ENCODE assay signal across 18 cellular contexts in genomic region chr10:112858990-112859520, GRCh38.
DNase-seq lines count a peak whose midpoint lies in the region; ATAC-seq, FAIRE-seq and TF ChIP-seq lines count a peak whose summit lies in the region.
"Had no signal": no experiment of that assay in that cellular context is flagged by ENCODE, and none has a peak within 500 bp of the region (broad histone marks: within the 10 kb centered on the region; RNA-seq: fewer than 3 reads in every experiment).

No MANE protein-coding gene starts in this region.

- H3K23ac ChIP-seq in neuronal stem cell (ENCODE audit: low read depth, low read length, poor library complexity): peak overlapping the region; percentile 18

- TF ChIP-seq EP300 in HepG2 (IDR thresholded peaks at IDR 0.05; ENCODE audit: low read depth in 2 of 2, low read length in 2 of 2) (no peak), HepG2 (CRISPR knock-in tag; IDR thresholded peaks at IDR 0.05; ENCODE audit: borderline replicate concordance) (no peak)

- ATAC-seq in right lobe of liver (peak; percentile 38 to 67 (median 44)), HepG2 (no peak), upper lobe of right lung (peak; percentile 50), GM21381 (IDR thresholded peaks at IDR 0.05; ENCODE audit: unreplicated experiment) (no peak)
- ATAC-seq: GM12878 had no signal

- no peak overlapping the region for H2BK5ac ChIP-seq in neuronal stem cell (ENCODE audit: low read length)

- no peak for DNase-seq in right lobe of liver
- no peak for DNase-seq in HepG2 (ENCODE audit: low spot score)
- DNase-seq in fibroblast of mammary gland (ENCODE audit: low read depth): peak; percentile 33
- DNase-seq in neuronal stem cell (ENCODE audit: low spot score): no peak
- no peak for DNase-seq in upper lobe of right lung
- DNase-seq in NK-92 (lab: John Stamatoyannopoulos, UW; ENCODE audit: unreplicated experiment): no peak
- DNase-seq in GM19238 (ENCODE audit: insufficient read length, low spot score): no peak
- DNase-seq: CD4-positive, alpha-beta memory T cell; DMS153; DMS79; GM23248 had no signal

- H3K9ac ChIP-seq in HepG2 (ENCODE audit: insufficient read depth, low read depth, low read length) (no peak overlapping the region), neuronal stem cell (ENCODE audit: low read depth, low read length, poor library complexity) (no peak overlapping the region)
- H3K9ac ChIP-seq: BLaER1, GM23248 had no signal

- no peak overlapping the region for H2BK15ac ChIP-seq in neuronal stem cell (ENCODE audit: low read length)

- H2BK120ac ChIP-seq in neuronal stem cell (ENCODE audit: low read depth, low read length): no peak overlapping the region

- H3K14ac ChIP-seq in neuronal stem cell (ENCODE audit: low read length): no peak overlapping the region

- intact Hi-C loops in right lobe of liver (cut with DNase I): no loop called here
- intact Hi-C loops in HepG2 (cut with micrococcal nuclease; ENCODE audit: unreplicated experiment): no loop called here
- intact Hi-C loops in upper lobe of right lung (cut with DNase I): no loop called here

- peaks cover 0 to 4% (median 0%) of the 10 kb centered on the region in 4 donors for H3K9me3 ChIP-seq in right lobe of liver
- H3K9me3 ChIP-seq in HepG2 (ENCODE audit: low read length): peaks cover 6% of the 10 kb centered on the region
- peaks cover under 1% of the 10 kb centered on the region in 2 donors for H3K9me3 ChIP-seq in neuronal stem cell (replicated peaks in 1 of 2; ENCODE audit: control insufficient read depth in 2 of 2, insufficient read depth in 1 of 2, low read depth in 1 of 2, low read length in 2 of 2)
- no peaks in the 10 kb centered on the region for H3K9me3 ChIP-seq in upper lobe of right lung

- H3K27me3 ChIP-seq in right lobe of liver (no peaks in the 10 kb centered on the region), HepG2 (ENCODE audit: control insufficient read depth in 1 of 2, insufficient read depth in 2 of 2, low read length in 2 of 2) (no peaks in the 10 kb centered on the region), neuronal stem cell (ENCODE audit: control insufficient read depth in 3 of 3, insufficient read depth in 3 of 3, low read depth in 1 of 3, low read length in 3 of 3) (no peaks in the 10 kb centered on the region), upper lobe of right lung (no peaks in the 10 kb centered on the region)
- H3K27me3 ChIP-seq: BLaER1 had no signal

- H3K79me1 ChIP-seq in neuronal stem cell (ENCODE audit: low read depth, low read length): no peaks in the 10 kb centered on the region

- POLR2A ChIA-PET in HepG2 (lab: Yijun Ruan, JAX): no interaction called here

- in situ Hi-C loops in HepG2 (cut with HindIII; ENCODE audit: extremely low pct_ligation_motif_present, low pct_unique_long_range_greater_than_20kb): no loop called here

- no peak overlapping the region for H2BK12ac ChIP-seq in neuronal stem cell (ENCODE audit: low read length)

- H3K4me3 ChIP-seq in right lobe of liver (no peak overlapping the region), HepG2 (replicated peaks in 1 of 3; ENCODE audit: insufficient read depth in 1 of 3, low read depth in 2 of 3, low read length in 3 of 3) (no peak overlapping the region), fibroblast of mammary gland (ENCODE audit: control insufficient read depth, low read depth, low read length) (no peak overlapping the region), neuronal stem cell (ENCODE audit: low read length in 2 of 2) (no peak overlapping the region), upper lobe of right lung (no peak overlapping the region)
- H3K4me3 ChIP-seq: BLaER1, GM12878, GM23248, HAP-1 had no signal

- H2AFZ ChIP-seq in HepG2 (ENCODE audit: low read length) (no peak overlapping the region), neuronal stem cell (ENCODE audit: low read length) (no peak overlapping the region)
- H2AFZ ChIP-seq: GM23248 had no signal

- H3K36me3 ChIP-seq in right lobe of liver (no peaks in the 10 kb centered on the region), HepG2 (replicated peaks in 1 of 2; ENCODE audit: control insufficient read depth in 1 of 2, insufficient read depth in 2 of 2, low read length in 2 of 2) (no peaks in the 10 kb centered on the region), neuronal stem cell (replicated peaks in 1 of 2; ENCODE audit: control insufficient read depth in 2 of 2, insufficient read depth in 2 of 2, low read length in 2 of 2) (no peaks in the 10 kb centered on the region), upper lobe of right lung (no peaks in the 10 kb centered on the region)
- H3K36me3 ChIP-seq: BLaER1, HAP-1 had no signal

- no peaks in the 10 kb centered on the region for H3K79me2 ChIP-seq in HepG2 (ENCODE audit: insufficient read depth, low read length)

- BruUV-seq in HepG2 (replicated peaks; lab: Mats Ljungman, UMichigan): no TSS peak

- H3K27ac ChIP-seq in right lobe of liver (no peak overlapping the region), HepG2 (ENCODE audit: extremely low read length, insufficient read depth, low read length) (no peak overlapping the region), neuronal stem cell (replicated peaks; ENCODE audit: low read length) (no peak overlapping the region), upper lobe of right lung (no peak overlapping the region)
- H3K27ac ChIP-seq: 22Rv1, BLaER1, GM23248 had no signal

- TF ChIP-seq RAD21 in HepG2 (CRISPR knock-in tag; IDR thresholded peaks at IDR 0.05): no peak

- no peak for FAIRE-seq in HepG2 (lab: Jason Lieb, UNC)
- FAIRE-seq: GM12878, GM19239, HTR-8/SVneo had no signal

- H3K4me2 ChIP-seq in HepG2 (ENCODE audit: low read depth, low read length) (no peak overlapping the region), neuronal stem cell (ENCODE audit: insufficient read depth, low read length, poor library complexity, severe bottlenecking) (no peak overlapping the region)
- H3K4me2 ChIP-seq: BLaER1 had no signal

- CTCF ChIA-PET in HepG2 (lab: Yijun Ruan, JAX; ENCODE audit: low intra/inter-chr PET ratio, low total read pairs): no interaction called here

- no peak overlapping the region for H4K91ac ChIP-seq in neuronal stem cell (ENCODE audit: low read depth, low read length, poor library complexity)

- TF ChIP-seq POLR2A in right lobe of liver (IDR thresholded peaks at IDR 0.05) (no peak), HepG2 (IDR thresholded peaks at IDR 0.05; ENCODE audit: insufficient read depth in 1 of 2, low read depth in 2 of 2, low read length in 2 of 2) (no peak)

- H3K4me1 ChIP-seq in right lobe of liver (no peaks in the 10 kb centered on the region), HepG2 (ENCODE audit: insufficient read depth, low read length) (no peaks in the 10 kb centered on the region), neuronal stem cell (ENCODE audit: control insufficient read depth in 2 of 2, insufficient read depth in 1 of 2, low read depth in 1 of 2, low read length in 2 of 2) (peaks cover 0 to 9% of the 10 kb centered on the region in 2 donors), upper lobe of right lung (no peaks in the 10 kb centered on the region)
- H3K4me1 ChIP-seq: HAP-1 had no signal

- no peak for TF ChIP-seq CTCF in right lobe of liver (IDR thresholded peaks at IDR 0.05)
- no peak for TF ChIP-seq CTCF in HepG2 (CRISPR knock-in tag; IDR thresholded peaks at IDR 0.05)
- no peak for TF ChIP-seq CTCF in fibroblast of mammary gland (conservative IDR thresholded peaks at IDR 0.05; ENCODE audit: control insufficient read depth, insufficient read depth, low read depth, low read length)
- no peak for TF ChIP-seq CTCF in upper lobe of right lung (IDR thresholded peaks at IDR 0.05)

- H3K4ac ChIP-seq in neuronal stem cell (ENCODE audit: low read length): no peak overlapping the region

- 64% methylated on average over 6 of the region's 7 CpGs for WGBS in right lobe of liver (ENCODE audit: insufficient coverage, low coverage, low lambda C conversion rate, missing lambda C conversion rate)
- WGBS in HepG2 (ENCODE audit: low lambda C conversion rate): 25% methylated on average over 7 of the region's 7 CpGs
- WGBS in neuronal stem cell (ENCODE audit: extremely low coverage in 2 of 2, insufficient read length in 2 of 2, insufficient replicate concordance in 1 of 2), 2 donors: no CpG with 5 or more reads among the region's 7 CpGs

- no peak overlapping the region for H4K8ac ChIP-seq in neuronal stem cell (ENCODE audit: low read depth, low read length)

- no peak overlapping the region for H3K18ac ChIP-seq in neuronal stem cell (ENCODE audit: low read length)

- no peak overlapping the region for H2AK5ac ChIP-seq in neuronal stem cell (ENCODE audit: low read depth, low read length)

- no peaks in the 10 kb centered on the region for H4K20me1 ChIP-seq in HepG2 (ENCODE audit: insufficient read depth, low read length)
- H4K20me1 ChIP-seq: BLaER1 had no signal

TF ChIP-seq in HepG2, 621 proteins besides CTCF, POLR2A, EP300 and RAD21 (continues in another document):
- no peak for TF ChIP-seq ATF6 (CRISPR knock-in tag; conservative IDR thresholded peaks at IDR 0.05)
- TF ChIP-seq SNRNP70 (IDR thresholded peaks at IDR 0.05; ENCODE audit: low read depth, low read length): no peak

Comparison
In these comparisons a context has a peak if more than half of its experiments do, and no peak if none do; other contexts are left out.
1. ATAC-seq: peak in right lobe of liver (4 of 4) and upper lobe of right lung (single experiment); none in HepG2 (single experiment) and GM21381 (single experiment).